ENCODE assay signal across 15 cellular contexts in genomic region chr2:136248907-136249306, GRCh38.
"Had no signal": no experiment of that assay in that cellular context is flagged by ENCODE, and none has a peak within 500 bp of the region (broad histone marks: within the 10 kb centered on the region; RNA-seq: fewer than 3 reads in every experiment).

No MANE protein-coding gene starts in this region.

- ATAC-seq: effector memory CD8-positive, alpha-beta T cell; stimulated activated naive CD8-positive, alpha-beta T cell treated with anti-CD3 and anti-CD28 coated beads, Interleukin-15, Interleukin-2, amounts not matched to agents 100 U/mL and 50 U/mL, for 24 hours; WTC11 had no signal

- H3K27me3 ChIP-seq: breast epithelium had no signal

- H3K27ac ChIP-seq: breast epithelium, skin epidermis had no signal

- H3K4me3 Mint-ChIP-seq: effector memory CD8-positive, alpha-beta T cell; type B pancreatic cell; WTC11 had no signal

- H3K36me3 Mint-ChIP-seq: type B pancreatic cell, WTC11 had no signal

- H3K9me3 Mint-ChIP-seq: effector memory CD8-positive, alpha-beta T cell; type B pancreatic cell; WTC11 had no signal

- H3K27ac Mint-ChIP-seq: type B pancreatic cell, WTC11 had no signal

- DNase-seq: activated CD4-positive, alpha-beta T cell treated with anti-CD3 and anti-CD28 coated beads for 48 hours; activated naive CD4-positive, alpha-beta T cell treated with Interleukin-2 at 50 U/mL for 16 hours; cerebellar nuclear complex; effector memory CD8-positive, alpha-beta T cell; foreskin melanocyte; head of caudate nucleus; mesendoderm; stimulated activated CD4-positive, alpha-beta T cell treated with anti-CD3 and anti-CD28 coated beads, Interleukin-15, amount 100 ng/mL, for 24 hours; stimulated activated CD4-positive, alpha-beta T cell treated with anti-CD3 and anti-CD28 coated beads, Interleukin-4, amount 100 ng/mL, for 1 hour; stimulated activated naive CD8-positive, alpha-beta T cell treated with anti-CD3 and anti-CD28 coated beads, Interleukin-15, Interleukin-2, amounts not matched to agents 100 U/mL and 50 U/mL, for 24 hours; T-helper 2 cell had no signal

- H3K4me3 ChIP-seq: breast epithelium, skin epidermis had no signal

- H3K36me3 ChIP-seq: breast epithelium had no signal

- H3K27me3 Mint-ChIP-seq: effector memory CD8-positive, alpha-beta T cell had no signal

- H3K9me3 ChIP-seq: breast epithelium had no signal
